In the genomic region with DNA sequence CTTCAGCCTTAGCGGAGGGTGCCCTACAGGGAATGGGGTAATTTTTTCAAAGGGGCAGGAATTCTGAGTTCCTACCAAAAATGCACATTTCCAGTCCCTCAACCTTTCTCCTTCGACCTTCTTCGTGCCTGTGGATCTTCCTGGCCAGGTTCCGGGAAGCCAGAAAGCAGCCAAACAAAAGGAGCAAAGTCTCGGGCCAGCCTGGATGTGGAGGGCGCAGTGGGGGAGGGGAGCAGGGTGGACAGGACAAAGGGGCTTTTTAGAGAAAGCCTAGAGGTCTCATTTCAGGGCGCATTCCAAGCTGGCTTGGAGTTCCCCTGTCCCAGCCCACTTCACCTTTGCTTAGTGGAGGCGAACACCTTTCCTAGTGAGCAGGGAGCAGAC, we compare ENCODE assay signal across 10 cellular contexts. TPM values are rescaled to one million over a fixed set of nuclear protein-coding genes. Genes with fewer than 3 reads are reported as not detected.
A peak's percentile ranks its signal among the peaks of the same experiment; 100 is the strongest.
DNase-seq lines count a peak whose midpoint lies in the region; ATAC-seq and TF ChIP-seq lines count a peak whose summit lies in the region.
"Had no signal": no experiment of that assay in that cellular context is flagged by ENCODE, and none has a peak within 500 bp of the region (broad histone marks: within the 10 kb centered on the region; RNA-seq: fewer than 3 reads in every experiment).

No MANE protein-coding gene starts in this region.

- ATAC-seq in right lobe of liver, result no peak

- no peak for TF ChIP-seq POLR2A in right lobe of liver (IDR thresholded peaks at IDR 0.05)

- H3K4me1 ChIP-seq in cardiac muscle cell (ENCODE audit: low read depth), result peaks cover 10% of the 10 kb centered on the region
- H3K4me1 ChIP-seq in right atrium auricular region, result peaks cover 0 to 15% of the 10 kb centered on the region in 2 donors
- peaks cover 0 to 27% (median 4%) of the 10 kb centered on the region in 4 donors for H3K4me1 ChIP-seq in right lobe of liver
- H3K4me1 ChIP-seq in tibial artery, result peaks cover 0 to 20% (median 13%) of the 10 kb centered on the region in 4 donors

- 17% methylated on average over 8 of the region's 8 CpGs for WGBS in right lobe of liver (ENCODE audit: insufficient coverage, low coverage, low lambda C conversion rate, missing lambda C conversion rate)

- no peaks in the 10 kb centered on the region for H3K36me3 ChIP-seq in cardiac muscle cell
- no peaks in the 10 kb centered on the region for H3K36me3 ChIP-seq in right atrium auricular region
- no peaks in the 10 kb centered on the region for H3K36me3 ChIP-seq in brain microvascular endothelial cell (replicated peaks)
- H3K36me3 ChIP-seq in right lobe of liver, result no peaks in the 10 kb centered on the region
- H3K36me3 ChIP-seq in tibial artery, result no peaks in the 10 kb centered on the region

- H3K9me3 ChIP-seq in cardiac muscle cell (ENCODE audit: low read depth) (no peaks in the 10 kb centered on the region), right atrium auricular region (no peaks in the 10 kb centered on the region), right lobe of liver (no peaks in the 10 kb centered on the region), tibial artery (no peaks in the 10 kb centered on the region)

- intact Hi-C loops in right lobe of liver (cut with DNase I) (no loop called here), tibial artery (cut with DNase I; ENCODE audit: low total_unique reads) (no loop called here)

- TF ChIP-seq CTCF in cardiac muscle cell (IDR thresholded peaks at IDR 0.05; ENCODE audit: low read depth, low read length) (no peak), right atrium auricular region (IDR thresholded peaks at IDR 0.05) (no peak), brain microvascular endothelial cell (IDR thresholded peaks at IDR 0.05; ENCODE audit: low read depth, low read length, missing control alignments) (no peak), right lobe of liver (IDR thresholded peaks at IDR 0.05) (no peak), tibial artery (IDR thresholded peaks at IDR 0.05) (no peak)

- H3K4me3 ChIP-seq in cardiac muscle cell, result peak overlapping the region; percentile 54
- peak overlapping the region in 1 of 2 donors; percentile 52 for H3K4me3 ChIP-seq in right atrium auricular region
- peak overlapping the region; percentile 62 for H3K4me3 ChIP-seq in brain microvascular endothelial cell (ENCODE audit: low read depth, low read length)
- H3K4me3 ChIP-seq in right lobe of liver, result peak overlapping the region; percentile 35 to 50 (median 40)
- peak overlapping the region; percentile 54 to 55 for H3K4me3 ChIP-seq in tibial artery

- H3K27me3 ChIP-seq in cardiac muscle cell, result no peaks in the 10 kb centered on the region
- peaks cover 0 to 8% of the 10 kb centered on the region in 2 donors for H3K27me3 ChIP-seq in right atrium auricular region
- no peaks in the 10 kb centered on the region for H3K27me3 ChIP-seq in brain microvascular endothelial cell (replicated peaks)
- H3K27me3 ChIP-seq in right lobe of liver, result no peaks in the 10 kb centered on the region
- H3K27me3 ChIP-seq in tibial artery, result peaks cover 3 to 4% of the 10 kb centered on the region in 2 donors

- in situ Hi-C loops in brain microvascular endothelial cell (cut with HindIII; ENCODE audit: low pct_ligation_motif_present, low sequenced_read_pairs), result no loop called here

- H3K27ac ChIP-seq in cardiac muscle cell (no peak overlapping the region), right atrium auricular region (no peak overlapping the region), brain microvascular endothelial cell (no peak overlapping the region), right lobe of liver (no peak overlapping the region), tibial artery (peak overlapping the region in 1 of 2 donors; percentile 53)

- DNase-seq in cardiac muscle cell (ENCODE audit: low read depth in 1 of 2, low spot score in 1 of 2) (peak in 1 of 2 donors; percentile 24), right atrium auricular region (ENCODE audit: low spot score) (no peak), brain microvascular endothelial cell (no peak), right lobe of liver (no peak), tibial artery (no peak), DMS 273 treated with DMSO at 0.1 percent for 48 hours (lab: John Stamatoyannopoulos, UW) (no peak)
- DNase-seq in activated effector memory CD4-positive, alpha-beta T cell treated with anti-CD3 and anti-CD28 coated beads, Interleukin-2, amount 50 U/mL, for 16 hours, result no peak
- no peak for DNase-seq in stimulated activated CD8-positive, alpha-beta memory T cell treated with anti-CD3 and anti-CD28 coated beads, Interleukin-4, amount 100 ng/mL, for 48 hours
- DNase-seq: NCI-H1694 treated with DMSO at 0.1 percent for 48 hours had no signal

RNA-seq across cellular contexts. Expression of gene INAVA, which starts 2.9 kb away (rescaled TPM):
- 4.9 and 37.8 TPM in 2 replicates for total RNA-seq in cardiac muscle cell
- polyA plus RNA-seq in cardiac muscle cell, result 7.4 and 8.4 TPM in 2 replicates
- not detected for total RNA-seq in right atrium auricular region
- total RNA-seq in right lobe of liver, result under 1 TPM; 0.29 to 0.55 (median 0.41) TPM

RNA-seq across cellular contexts. Expression of gene GPR25, which starts 19.0 kb away (rescaled TPM):
- total RNA-seq in cardiac muscle cell (0.12 TPM in 1 of 2 replicates, not detected in the other), right atrium auricular region (not detected), right lobe of liver (not detected)
- polyA plus RNA-seq in cardiac muscle cell, result not detected in 2 replicates
- total RNA-seq: activated CD8-positive, alpha-beta memory T cell treated with anti-CD3 and anti-CD28 coated beads for 36 hours had no signal
